Comparison of ENCODE assay signal across 26 cellular contexts in genomic region chr10:17733620-17734019, GRCh38. TPM values are rescaled to one million over a fixed set of nuclear protein-coding genes. Genes with fewer than 3 reads are reported as not detected.
DNase-seq lines count a peak whose midpoint lies in the region; ATAC-seq and TF ChIP-seq lines count a peak whose summit lies in the region.
"Had no signal": no experiment of that assay in that cellular context is flagged by ENCODE, and none has a peak within 500 bp of the region (broad histone marks: within the 10 kb centered on the region; RNA-seq: fewer than 3 reads in every experiment).

No MANE protein-coding gene starts in this region.

- H3K27me3 ChIP-seq in CD4-positive, CD25-positive, alpha-beta regulatory T cell (ENCODE audit: control insufficient read depth, insufficient read depth, low read length): no peaks in the 10 kb centered on the region
- no peaks in the 10 kb centered on the region for H3K27me3 ChIP-seq in prostate gland (replicated peaks; ENCODE audit: insufficient read depth)
- H3K27me3 ChIP-seq: BLaER1 treated with 17β-estradiol and CSF1 and Interleukin-3, amounts not matched to agents 10 nM and 100 nM had no signal

- H3K27me3 Mint-ChIP-seq in activated CD4-positive, alpha-beta T cell treated with anti-CD3 and anti-CD28 coated beads, Interleukin-2, amount 10 ng/mL, durations not matched to agents 24 days and 14 days: no peaks in the 10 kb centered on the region
- H3K27me3 Mint-ChIP-seq in activated CD4-positive, alpha-beta T cell treated with anti-CD3 and anti-CD28 coated beads for 36 hours: no peaks in the 10 kb centered on the region
- no peaks in the 10 kb centered on the region for H3K27me3 Mint-ChIP-seq in CD4-positive, CD25-positive, alpha-beta regulatory T cell
- H3K27me3 Mint-ChIP-seq in dendritic cell treated with granulocyte-macrophage colony-stimulating factor and Interleukin-4, amounts not matched to agents 40 ng/mL and 50 ng/mL, for 4 days: no peaks in the 10 kb centered on the region
- H3K27me3 Mint-ChIP-seq: B cell; CD4-positive, alpha-beta memory T cell; CD8-positive, alpha-beta memory T cell had no signal

- no peaks in the 10 kb centered on the region for H3K36me3 ChIP-seq in CD4-positive, CD25-positive, alpha-beta regulatory T cell (ENCODE audit: control insufficient read depth, insufficient read depth, low read length)
- no peaks in the 10 kb centered on the region for H3K36me3 ChIP-seq in prostate gland
- H3K36me3 ChIP-seq: BLaER1 treated with 17β-estradiol and CSF1 and Interleukin-3, amounts not matched to agents 10 nM and 100 nM had no signal

- TF ChIP-seq CTCF in prostate gland (IDR thresholded peaks at IDR 0.05): no peak

- peak; percentile 42 for DNase-seq in activated CD4-positive, alpha-beta T cell treated with anti-CD3 and anti-CD28 coated beads, Interleukin-2, amount 10 ng/mL, durations not matched to agents 24 days and 14 days
- DNase-seq in activated CD4-positive, alpha-beta T cell treated with anti-CD3 and anti-CD28 coated beads for 36 hours: no peak
- no peak for DNase-seq in CD4-positive, CD25-positive, alpha-beta regulatory T cell
- DNase-seq in prostate gland (ENCODE audit: low spot score) (peak; percentile 2), NCI-H1092 treated with DMSO at 0.1 percent for 48 hours (lab: John Stamatoyannopoulos, UW) (no peak), NOMO-1 (lab: John Stamatoyannopoulos, UW; ENCODE audit: unreplicated experiment in 2 of 2) (no peak), SIG-M5 treated with dmso at 0.1 percent for 504 hours (lab: John Stamatoyannopoulos, UW; ENCODE audit: unreplicated experiment) (no peak)
- DNase-seq: AML-193; CD4-positive, alpha-beta memory T cell; CD8-positive, alpha-beta memory T cell; COR-L47; DMS 273 treated with DMSO at 0.1 percent for 48 hours; DMS153; DMS53; DMS79; DND-41; EL; GDM1 had no signal

- no peak for TF ChIP-seq POLR2A in prostate gland (IDR thresholded peaks at IDR 0.05)

- H3K9me3 ChIP-seq in CD4-positive, CD25-positive, alpha-beta regulatory T cell (ENCODE audit: control insufficient read depth in 2 of 2, low read length in 2 of 2): no peaks in the 10 kb centered on the region
- no peaks in the 10 kb centered on the region for H3K9me3 ChIP-seq in prostate gland
- H3K9me3 ChIP-seq: A549; BLaER1 treated with 17β-estradiol and CSF1 and Interleukin-3, amounts not matched to agents 10 nM and 100 nM had no signal

- no peak overlapping the region for H3K27ac Mint-ChIP-seq in activated CD4-positive, alpha-beta T cell treated with anti-CD3 and anti-CD28 coated beads, Interleukin-2, amount 10 ng/mL, durations not matched to agents 24 days and 14 days
- no peak overlapping the region for H3K27ac Mint-ChIP-seq in activated CD4-positive, alpha-beta T cell treated with anti-CD3 and anti-CD28 coated beads for 36 hours
- H3K27ac Mint-ChIP-seq in CD4-positive, CD25-positive, alpha-beta regulatory T cell: peak overlapping the region in 2 of 3 donors; percentile 25 to 26
- peak overlapping the region; percentile 66 for H3K27ac Mint-ChIP-seq in dendritic cell treated with granulocyte-macrophage colony-stimulating factor and Interleukin-4, amounts not matched to agents 40 ng/mL and 50 ng/mL, for 4 days
- H3K27ac Mint-ChIP-seq: B cell; CD4-positive, alpha-beta memory T cell had no signal

- H3K4me1 ChIP-seq in CD4-positive, CD25-positive, alpha-beta regulatory T cell (ENCODE audit: control insufficient read depth, insufficient read depth, low read length, poor library complexity, severe bottlenecking): no peaks in the 10 kb centered on the region
- no peaks in the 10 kb centered on the region for H3K4me1 ChIP-seq in prostate gland (replicated peaks)

- no peak overlapping the region for H3K4me3 ChIP-seq in CD4-positive, CD25-positive, alpha-beta regulatory T cell (ENCODE audit: low read depth, low read length)
- no peak overlapping the region for H3K4me3 ChIP-seq in prostate gland
- H3K4me3 ChIP-seq: A549; BLaER1 treated with 17β-estradiol and CSF1 and Interleukin-3, amounts not matched to agents 10 nM and 100 nM; GM12878 had no signal

- H3K36me3 Mint-ChIP-seq in activated CD4-positive, alpha-beta T cell treated with anti-CD3 and anti-CD28 coated beads, Interleukin-2, amount 10 ng/mL, durations not matched to agents 24 days and 14 days (ENCODE audit: low read depth): no peaks in the 10 kb centered on the region
- H3K36me3 Mint-ChIP-seq in activated CD4-positive, alpha-beta T cell treated with anti-CD3 and anti-CD28 coated beads for 36 hours (ENCODE audit: low read depth): no peaks in the 10 kb centered on the region
- H3K36me3 Mint-ChIP-seq in CD4-positive, CD25-positive, alpha-beta regulatory T cell: no peaks in the 10 kb centered on the region
- H3K36me3 Mint-ChIP-seq in dendritic cell treated with granulocyte-macrophage colony-stimulating factor and Interleukin-4, amounts not matched to agents 40 ng/mL and 50 ng/mL, for 4 days (ENCODE audit: low read depth): no peaks in the 10 kb centered on the region
- H3K36me3 Mint-ChIP-seq: CD8-positive, alpha-beta memory T cell had no signal

- ATAC-seq in activated CD4-positive, alpha-beta T cell treated with anti-CD3 and anti-CD28 coated beads for 36 hours: no peak
- ATAC-seq in CD4-positive, CD25-positive, alpha-beta regulatory T cell (ENCODE audit: low read depth in 2 of 2): no peak
- ATAC-seq: A549, GM12878 had no signal

- WGBS in prostate gland: 96% methylated on average over 6 of the region's 6 CpGs

- CTCF ChIA-PET in activated CD4-positive, alpha-beta T cell treated with anti-CD3 and anti-CD28 coated beads for 36 hours (lab: Charles Lee): interaction anchor here (0.6 to 1.0 kb wide), 2 partner anchors 8 to 1339 kb away, joined by 3 read pairs; no protein-coding TSS in a partner anchor

- no peaks in the 10 kb centered on the region for H3K4me1 Mint-ChIP-seq in activated CD4-positive, alpha-beta T cell treated with anti-CD3 and anti-CD28 coated beads, Interleukin-2, amount 10 ng/mL, durations not matched to agents 24 days and 14 days
- H3K4me1 Mint-ChIP-seq in activated CD4-positive, alpha-beta T cell treated with anti-CD3 and anti-CD28 coated beads for 36 hours: peaks cover 2% of the 10 kb centered on the region
- H3K4me1 Mint-ChIP-seq in CD4-positive, CD25-positive, alpha-beta regulatory T cell: peaks cover 6 to 16% (median 12%) of the 10 kb centered on the region in 4 donors
- H3K4me1 Mint-ChIP-seq in dendritic cell treated with granulocyte-macrophage colony-stimulating factor and Interleukin-4, amounts not matched to agents 40 ng/mL and 50 ng/mL, for 4 days (ENCODE audit: low read depth): peaks cover 28% of the 10 kb centered on the region

- no peak overlapping the region for H3K27ac ChIP-seq in CD4-positive, CD25-positive, alpha-beta regulatory T cell (ENCODE audit: insufficient read depth, low read length, poor library complexity, severe bottlenecking)
- no peak overlapping the region for H3K27ac ChIP-seq in prostate gland
- H3K27ac ChIP-seq: 22Rv1; A549; BLaER1 treated with 17β-estradiol and CSF1 and Interleukin-3, amounts not matched to agents 10 nM and 100 nM; C4-2B had no signal

- intact Hi-C loops in activated CD4-positive, alpha-beta T cell treated with anti-CD3 and anti-CD28 coated beads, Interleukin-2, amount 10 ng/mL, durations not matched to agents 24 days and 14 days (cut with micrococcal nuclease): no loop called here
- intact Hi-C loops in activated CD4-positive, alpha-beta T cell treated with anti-CD3 and anti-CD28 coated beads for 36 hours (cut with DNase I, micrococcal nuclease): no loop called here
- intact Hi-C loops in dendritic cell treated with granulocyte-macrophage colony-stimulating factor and Interleukin-4, amounts not matched to agents 40 ng/mL and 50 ng/mL, for 4 days (cut with micrococcal nuclease): no loop called here
- intact Hi-C loops in prostate gland (cut with DNase I): no loop called here

- POLR2A ChIA-PET in activated CD4-positive, alpha-beta T cell treated with anti-CD3 and anti-CD28 coated beads for 36 hours (lab: Charles Lee): no interaction called here

- no peaks in the 10 kb centered on the region for H3K9me3 Mint-ChIP-seq in activated CD4-positive, alpha-beta T cell treated with anti-CD3 and anti-CD28 coated beads, Interleukin-2, amount 10 ng/mL, durations not matched to agents 24 days and 14 days
- no peaks in the 10 kb centered on the region for H3K9me3 Mint-ChIP-seq in activated CD4-positive, alpha-beta T cell treated with anti-CD3 and anti-CD28 coated beads for 36 hours (ENCODE audit: low read depth)
- no peaks in the 10 kb centered on the region for H3K9me3 Mint-ChIP-seq in CD4-positive, CD25-positive, alpha-beta regulatory T cell
- no peaks in the 10 kb centered on the region for H3K9me3 Mint-ChIP-seq in dendritic cell treated with granulocyte-macrophage colony-stimulating factor and Interleukin-4, amounts not matched to agents 40 ng/mL and 50 ng/mL, for 4 days
- H3K9me3 Mint-ChIP-seq: CD4-positive, alpha-beta memory T cell; CD8-positive, alpha-beta memory T cell had no signal

- no peak overlapping the region for H3K4me3 Mint-ChIP-seq in activated CD4-positive, alpha-beta T cell treated with anti-CD3 and anti-CD28 coated beads, Interleukin-2, amount 10 ng/mL, durations not matched to agents 24 days and 14 days
- H3K4me3 Mint-ChIP-seq in activated CD4-positive, alpha-beta T cell treated with anti-CD3 and anti-CD28 coated beads for 36 hours: no peak overlapping the region
- H3K4me3 Mint-ChIP-seq in CD4-positive, CD25-positive, alpha-beta regulatory T cell: no peak overlapping the region
- no peak overlapping the region for H3K4me3 Mint-ChIP-seq in dendritic cell treated with granulocyte-macrophage colony-stimulating factor and Interleukin-4, amounts not matched to agents 40 ng/mL and 50 ng/mL, for 4 days
- H3K4me3 Mint-ChIP-seq: B cell; CD4-positive, alpha-beta memory T cell; CD8-positive, alpha-beta memory T cell had no signal

RNA-seq across cellular contexts. Expression of gene TMEM236, which starts 18.4 kb away (rescaled TPM):
- 0.02 and 0.05 TPM in 2 replicates for total RNA-seq in activated CD4-positive, alpha-beta T cell treated with anti-CD3 and anti-CD28 coated beads, Interleukin-2, amount 10 ng/mL, durations not matched to agents 24 days and 14 days
- under 1 TPM; 0.02 to 0.05 TPM for total RNA-seq in activated CD4-positive, alpha-beta T cell treated with anti-CD3 and anti-CD28 coated beads for 36 hours
- 0.10 TPM for total RNA-seq in CD4-positive, CD25-positive, alpha-beta regulatory T cell
- polyA plus RNA-seq in CD4-positive, CD25-positive, alpha-beta regulatory T cell: under 1 TPM in 2 of 4 donors, not detected in 2; 0.13 to 0.15 TPM
- total RNA-seq in prostate gland: under 1 TPM; 0.14 to 0.45 TPM
- total RNA-seq: G401, GM12878 had no signal
- polyA plus RNA-seq: CD8-positive, alpha-beta memory T cell had no signal

Comparison
In these comparisons a context has a peak if more than half of its experiments do, and no peak if none do; other contexts are left out.
1. DNase-seq: peak in activated CD4-positive, alpha-beta T cell treated with anti-CD3 and anti-CD28 coated beads, Interleukin-2, amount 10 ng/mL, durations not matched to agents 24 days and 14 days (single experiment) and prostate gland (single experiment); none in activated CD4-positive, alpha-beta T cell treated with anti-CD3 and anti-CD28 coated beads for 36 hours (single experiment), CD4-positive, CD25-positive, alpha-beta regulatory T cell (0 of 3), NCI-H1092 treated with DMSO at 0.1 percent for 48 hours (single experiment), NOMO-1 (0 of 2) and SIG-M5 treated with dmso at 0.1 percent for 504 hours (single experiment).
2. H3K27ac Mint-ChIP-seq: peak in CD4-positive, CD25-positive, alpha-beta regulatory T cell (2 of 3) and dendritic cell treated with granulocyte-macrophage colony-stimulating factor and Interleukin-4, amounts not matched to agents 40 ng/mL and 50 ng/mL, for 4 days (single experiment); none in activated CD4-positive, alpha-beta T cell treated with anti-CD3 and anti-CD28 coated beads, Interleukin-2, amount 10 ng/mL, durations not matched to agents 24 days and 14 days (single experiment) and activated CD4-positive, alpha-beta T cell treated with anti-CD3 and anti-CD28 coated beads for 36 hours (single experiment).